In the genomic region with DNA sequence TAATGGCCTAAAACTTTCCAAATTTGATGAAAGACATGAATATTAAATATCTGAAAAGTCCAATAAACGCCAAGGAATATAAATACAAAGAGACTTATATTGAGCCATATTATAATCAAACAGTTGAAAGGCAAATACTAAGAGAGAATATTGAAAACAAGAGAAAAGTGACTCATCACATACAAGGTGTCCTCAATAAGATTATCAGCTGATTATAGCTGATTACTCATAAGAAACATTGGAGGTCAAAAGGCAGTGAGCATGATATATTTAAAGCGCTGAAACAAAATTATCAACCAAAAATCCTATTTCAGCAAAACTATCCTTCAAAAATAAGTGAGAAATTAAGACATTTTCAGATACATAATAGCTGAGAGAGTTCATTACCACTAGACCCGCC, we compare ENCODE assay signal across 22 cellular contexts. TPM values are rescaled to one million over a fixed set of nuclear protein-coding genes. Genes with fewer than 3 reads are reported as not detected.
A peak's percentile ranks its signal among the peaks of the same experiment; 100 is the strongest.
DNase-seq lines count a peak whose midpoint lies in the region; FAIRE-seq and TF ChIP-seq lines count a peak whose summit lies in the region.
"Had no signal": no experiment of that assay in that cellular context is flagged by ENCODE, and none has a peak within 500 bp of the region (broad histone marks: within the 10 kb centered on the region; RNA-seq: fewer than 3 reads in every experiment).

No MANE protein-coding gene starts in this region.

- no peaks in the 10 kb centered on the region for H3K36me3 Mint-ChIP-seq in activated T-cell treated with anti-CD3 and anti-CD28 coated beads, Interleukin-2, amount 50 U/mL, for 24 hours (ENCODE audit: low read depth)

- H4K20me1 ChIP-seq in PC-9 (ENCODE audit: insufficient read depth), result no peaks in the 10 kb centered on the region
- H4K20me1 ChIP-seq in endothelial cell of umbilical vein (replicated peaks; ENCODE audit: control insufficient read depth, extremely low read depth, insufficient read depth, low read length), result no peaks in the 10 kb centered on the region

- H3K4me3 ChIP-seq in PC-9 (no peak overlapping the region), endothelial cell of umbilical vein (replicated peaks in 1 of 3; ENCODE audit: insufficient read depth in 1 of 3, low read depth in 1 of 3, low read length in 3 of 3) (no peak overlapping the region)
- H3K4me3 ChIP-seq in effector memory CD4-positive, alpha-beta T cell (ENCODE audit: insufficient read depth, low read depth, low read length, poor library complexity, severe bottlenecking), result no peak overlapping the region
- H3K4me3 ChIP-seq: GM23338 had no signal

- no peak for TF ChIP-seq POLR2A in endothelial cell of umbilical vein (IDR thresholded peaks at IDR 0.05; ENCODE audit: low read depth, low read length)

- H3K9ac ChIP-seq in endothelial cell of umbilical vein (replicated peaks; ENCODE audit: extremely low read depth, insufficient read depth, low read length), result no peak overlapping the region

- H3K9me3 ChIP-seq in PC-9 (ENCODE audit: insufficient read depth, low read depth), result no peaks in the 10 kb centered on the region
- H3K9me3 ChIP-seq in endothelial cell of umbilical vein (replicated peaks; ENCODE audit: control insufficient read depth, insufficient read depth, low read length), result no peaks in the 10 kb centered on the region
- H3K9me3 ChIP-seq in effector memory CD4-positive, alpha-beta T cell (ENCODE audit: control insufficient read depth, low read length), result no peaks in the 10 kb centered on the region
- H3K9me3 ChIP-seq: Caco-2 had no signal

- 0 out of 2 replicates have a peak overlapping the region, but pooled peaks have one; percentile 2 for H3K27ac ChIP-seq in PC-9
- H3K27ac ChIP-seq in endothelial cell of umbilical vein (ENCODE audit: insufficient read depth, low read depth, low read length), result no peak overlapping the region
- H3K27ac ChIP-seq in effector memory CD4-positive, alpha-beta T cell (ENCODE audit: insufficient read depth, low read length, poor library complexity, severe bottlenecking), result no peak overlapping the region
- H3K27ac ChIP-seq: C4-2B had no signal

- no peaks in the 10 kb centered on the region for H3K9me2 ChIP-seq in PC-9 (ENCODE audit: insufficient read depth)

- no peaks in the 10 kb centered on the region for H3K36me3 ChIP-seq in PC-9 (ENCODE audit: low read depth)
- no peaks in the 10 kb centered on the region for H3K36me3 ChIP-seq in endothelial cell of umbilical vein (ENCODE audit: control insufficient read depth in 2 of 2, extremely low read depth in 1 of 2, insufficient read depth in 2 of 2, low read length in 2 of 2)
- no peaks in the 10 kb centered on the region for H3K36me3 ChIP-seq in effector memory CD4-positive, alpha-beta T cell (ENCODE audit: control insufficient read depth, insufficient read depth, low read length)

- intact Hi-C loops in PC-9 (cut with micrococcal nuclease; ENCODE audit: unreplicated experiment) (no loop called here), endothelial cell of umbilical vein (cut with micrococcal nuclease) (no loop called here)

- POLR2A ChIA-PET in PC-9 (lab: Charles Lee; ENCODE audit: unreplicated experiment) (no interaction called here), endothelial cell of umbilical vein (lab: Charles Lee) (no interaction called here)

- H3K4me1 ChIP-seq in PC-9 (replicated peaks; ENCODE audit: insufficient read depth), result peaks cover 40% of the 10 kb centered on the region
- H3K4me1 ChIP-seq in endothelial cell of umbilical vein (ENCODE audit: control insufficient read depth, extremely low read depth, insufficient read depth, low read length), result peaks cover 2% of the 10 kb centered on the region
- no peaks in the 10 kb centered on the region for H3K4me1 ChIP-seq in effector memory CD4-positive, alpha-beta T cell (ENCODE audit: control insufficient read depth, insufficient read depth, low read length, poor library complexity, severe bottlenecking)

- TF ChIP-seq CTCF in PC-9 (conservative IDR thresholded peaks at IDR 0.05) (no peak), endothelial cell of umbilical vein (IDR thresholded peaks at IDR 0.05; ENCODE audit: extremely low read depth in 1 of 2, insufficient read depth in 1 of 2, low read depth in 1 of 2, low read length in 2 of 2) (no peak)

- dilution Hi-C loops in endothelial cell of umbilical vein (cut with MboI; ENCODE audit: extremely low pct_ligation_motif_present, low sequenced_read_pairs), result no loop called here

- no peaks in the 10 kb centered on the region for H3K27me3 ChIP-seq in PC-9 (ENCODE audit: insufficient read depth, low read depth)
- H3K27me3 ChIP-seq in endothelial cell of umbilical vein (ENCODE audit: control insufficient read depth in 2 of 2, insufficient read depth in 2 of 2, low read length in 2 of 2), result peaks cover 8 to 12% of the 10 kb centered on the region in 2 experiments
- H3K27me3 ChIP-seq in effector memory CD4-positive, alpha-beta T cell (replicated peaks; ENCODE audit: control insufficient read depth, insufficient read depth, low read length, poor library complexity, severe bottlenecking), result no peaks in the 10 kb centered on the region

- H3K79me2 ChIP-seq in PC-9 (ENCODE audit: low read depth) (no peaks in the 10 kb centered on the region), endothelial cell of umbilical vein (ENCODE audit: control insufficient read depth, insufficient read depth, low read length) (no peaks in the 10 kb centered on the region)

- H2AFZ ChIP-seq in PC-9 (no peak overlapping the region), endothelial cell of umbilical vein (ENCODE audit: low read depth, low read length) (no peak overlapping the region)
- H2AFZ ChIP-seq: GM23338 had no signal

- CTCF ChIA-PET in PC-9 (lab: Charles Lee), result interaction anchor here (0.6 kb wide), 1 partner anchor 92 kb away, joined by 7 read pairs; no protein-coding TSS in a partner anchor
- CTCF ChIA-PET in endothelial cell of umbilical vein (lab: Charles Lee), result interaction anchor here (0.5 to 1.8 kb wide), 3 partner anchors 14 to 330 kb away, joined by 3 to 6 read pairs (median 4); no protein-coding TSS in a partner anchor

- no peaks in the 10 kb centered on the region for H3K9me1 ChIP-seq in endothelial cell of umbilical vein (replicated peaks; ENCODE audit: control insufficient read depth, extremely low read depth, insufficient read depth, low read length)

- H3K4me3 Mint-ChIP-seq in activated T-cell treated with anti-CD3 and anti-CD28 coated beads, Interleukin-2, amount 50 U/mL, for 24 hours, result no peak overlapping the region
- H3K4me3 Mint-ChIP-seq: CD4-positive, alpha-beta T cell; GM23338; HFFc6 had no signal

- no peak for FAIRE-seq in endothelial cell of umbilical vein (lab: Jason Lieb, UNC)
- FAIRE-seq: A204.1, D721Med, H54, HTR-8/SVneo had no signal

- no peaks in the 10 kb centered on the region for H3K27me3 Mint-ChIP-seq in activated T-cell treated with anti-CD3 and anti-CD28 coated beads, Interleukin-2, amount 50 U/mL, for 24 hours

- no peaks in the 10 kb centered on the region for H3K9me3 Mint-ChIP-seq in activated T-cell treated with anti-CD3 and anti-CD28 coated beads, Interleukin-2, amount 50 U/mL, for 24 hours
- H3K9me3 Mint-ChIP-seq: CD4-positive, alpha-beta T cell; GM23338; HFFc6 had no signal

- H3K4me1 Mint-ChIP-seq in activated T-cell treated with anti-CD3 and anti-CD28 coated beads, Interleukin-2, amount 50 U/mL, for 24 hours (ENCODE audit: low read depth), result peaks cover 14% of the 10 kb centered on the region

- no TSS peak for BruUV-seq in PC-9 (replicated peaks; lab: Mats Ljungman, UMichigan)
- no TSS peak for BruUV-seq in endothelial cell of umbilical vein (replicated peaks; lab: Mats Ljungman, UMichigan)

- peaks cover 27% of the 10 kb centered on the region for H3F3A ChIP-seq in PC-9 (ENCODE audit: insufficient read depth, low read depth)

- peak; percentile 27 for DNase-seq in ELR (ENCODE audit: low read depth)
- DNase-seq in PC-9, result peak in 1 of 2 experiments; percentile 64
- DNase-seq in endothelial cell of umbilical vein (ENCODE audit: low read depth, low spot score), result no peak
- DNase-seq in activated T-cell treated with anti-CD3 and anti-CD28 coated beads, Interleukin-2, amount 50 U/mL, for 24 hours, result no peak
- DNase-seq in mucosa of gallbladder (ENCODE audit: low spot score), result no peak
- no peak for DNase-seq in effector memory CD4-positive, alpha-beta T cell
- DNase-seq: AML-193; Caco-2; CD4-positive, alpha-beta T cell; DMS79; GF-D8; HCEC 1CT; HFFc6; IMR-90 had no signal

- peak overlapping the region; percentile 2; the same call in 1 of the 2 replicates for H3K4me2 ChIP-seq in PC-9
- no peak overlapping the region for H3K4me2 ChIP-seq in endothelial cell of umbilical vein (ENCODE audit: insufficient read depth, low read length)
- H3K4me2 ChIP-seq: GM23338 had no signal

- H3K27ac Mint-ChIP-seq in activated T-cell treated with anti-CD3 and anti-CD28 coated beads, Interleukin-2, amount 50 U/mL, for 24 hours, result no peak overlapping the region
- H3K27ac Mint-ChIP-seq: CD4-positive, alpha-beta T cell; GM23338; HFFc6 had no signal

RNA-seq across cellular contexts. Expression of a gene that starts 7.8 kb away (rescaled TPM):
- 0.28 and 0.30 TPM in 2 replicates for total RNA-seq in PC-9 (2021)
- not detected in 2 replicates for total RNA-seq in endothelial cell of umbilical vein
- polyA plus RNA-seq in endothelial cell of umbilical vein, result not detected in 2 replicates
- not detected in 2 replicates for polyA plus RNA-seq in endothelial cell of umbilical vein (2011; cell fraction: cytosol; rRNA removed)
- not detected in 2 replicates for polyA plus RNA-seq in endothelial cell of umbilical vein (2011; cell fraction: nucleus; rRNA removed)
- polyA plus RNA-seq in endothelial cell of umbilical vein (2012), result not detected in 2 replicates
- not detected in 2 replicates for polyA minus RNA-seq in endothelial cell of umbilical vein
- polyA minus RNA-seq in endothelial cell of umbilical vein (2011; cell fraction: cytosol; rRNA and poly(A)+ RNA removed), result not detected
- not detected in 2 replicates for polyA minus RNA-seq in endothelial cell of umbilical vein (2011; cell fraction: nucleus; rRNA and poly(A)+ RNA removed)
- total RNA-seq in mucosa of gallbladder, result 61.3 TPM
- total RNA-seq: Daoy, GM23338, HFFc6, IMR-90 had no signal
- polyA plus RNA-seq: BJ had no signal

RNA-seq across cellular contexts. Expression of a gene that starts 24.8 kb away (rescaled TPM):
- total RNA-seq in PC-9 (2021), result 113 and 125 TPM in 2 replicates
- 93.4 and 96.6 TPM in 2 replicates for total RNA-seq in endothelial cell of umbilical vein
- polyA plus RNA-seq in endothelial cell of umbilical vein, result 94.7 and 102 TPM in 2 replicates
- polyA plus RNA-seq in endothelial cell of umbilical vein (2011; cell fraction: cytosol; rRNA removed), result 66.4 and 67.2 TPM in 2 replicates
- 272 and 287 TPM in 2 replicates for polyA plus RNA-seq in endothelial cell of umbilical vein (2011; cell fraction: nucleus; rRNA removed)
- 61.9 and 86.4 TPM in 2 replicates for polyA plus RNA-seq in endothelial cell of umbilical vein (2012)
- 79.2 and 98.5 TPM in 2 replicates for polyA minus RNA-seq in endothelial cell of umbilical vein
- 69.1 TPM for polyA minus RNA-seq in endothelial cell of umbilical vein (2011; cell fraction: cytosol; rRNA and poly(A)+ RNA removed)
- 54.5 and 59.4 TPM in 2 replicates for polyA minus RNA-seq in endothelial cell of umbilical vein (2011; cell fraction: nucleus; rRNA and poly(A)+ RNA removed)
- 53.3 TPM for total RNA-seq in mucosa of gallbladder

RNA-seq across cellular contexts. Expression of a gene that starts 33.1 kb away (rescaled TPM):
- total RNA-seq in PC-9 (2021) (134 and 161 TPM in 2 replicates), endothelial cell of umbilical vein (63.4 and 65.4 TPM in 2 replicates), mucosa of gallbladder (136 TPM)
- 89.7 and 116 TPM in 2 replicates for polyA plus RNA-seq in endothelial cell of umbilical vein
- 48.1 and 59.8 TPM in 2 replicates for polyA plus RNA-seq in endothelial cell of umbilical vein (2011; cell fraction: cytosol; rRNA removed)
- 140 and 162 TPM in 2 replicates for polyA plus RNA-seq in endothelial cell of umbilical vein (2011; cell fraction: nucleus; rRNA removed)
- 44.3 and 46.6 TPM in 2 replicates for polyA plus RNA-seq in endothelial cell of umbilical vein (2012)
- polyA minus RNA-seq in endothelial cell of umbilical vein, result 61.7 and 62.7 TPM in 2 replicates
- polyA minus RNA-seq in endothelial cell of umbilical vein (2011; cell fraction: cytosol; rRNA and poly(A)+ RNA removed), result 102 TPM
- 42.7 and 55.5 TPM in 2 replicates for polyA minus RNA-seq in endothelial cell of umbilical vein (2011; cell fraction: nucleus; rRNA and poly(A)+ RNA removed)

RNA-seq across cellular contexts. Expression of a gene that starts 57.5 kb away (rescaled TPM):
- total RNA-seq in PC-9 (2021) (93.6 and 135 TPM in 2 replicates), endothelial cell of umbilical vein (81.4 and 88.9 TPM in 2 replicates), mucosa of gallbladder (114 TPM)
- 86.2 and 92.9 TPM in 2 replicates for polyA plus RNA-seq in endothelial cell of umbilical vein
- polyA plus RNA-seq in endothelial cell of umbilical vein (2011; cell fraction: cytosol; rRNA removed), result 62.8 and 63.1 TPM in 2 replicates
- 73.0 and 74.0 TPM in 2 replicates for polyA plus RNA-seq in endothelial cell of umbilical vein (2011; cell fraction: nucleus; rRNA removed)
- polyA plus RNA-seq in endothelial cell of umbilical vein (2012), result 71.1 and 71.5 TPM in 2 replicates
- 116 and 124 TPM in 2 replicates for polyA minus RNA-seq in endothelial cell of umbilical vein
- 62.9 TPM for polyA minus RNA-seq in endothelial cell of umbilical vein (2011; cell fraction: cytosol; rRNA and poly(A)+ RNA removed)
- polyA minus RNA-seq in endothelial cell of umbilical vein (2011; cell fraction: nucleus; rRNA and poly(A)+ RNA removed), result 42.9 and 50.1 TPM in 2 replicates

RNA-seq across cellular contexts. Expression of a gene that starts 58.4 kb away (rescaled TPM):
- total RNA-seq in PC-9 (2021) (149 and 158 TPM in 2 replicates), endothelial cell of umbilical vein (117 and 137 TPM in 2 replicates), mucosa of gallbladder (122 TPM)
- polyA plus RNA-seq in endothelial cell of umbilical vein, result 39.4 and 50.6 TPM in 2 replicates
- 48.7 and 53.4 TPM in 2 replicates for polyA plus RNA-seq in endothelial cell of umbilical vein (2011; cell fraction: cytosol; rRNA removed)
- 82.9 and 92.9 TPM in 2 replicates for polyA plus RNA-seq in endothelial cell of umbilical vein (2011; cell fraction: nucleus; rRNA removed)
- polyA plus RNA-seq in endothelial cell of umbilical vein (2012), result 69.6 and 73.3 TPM in 2 replicates
- polyA minus RNA-seq in endothelial cell of umbilical vein, result 120 TPM in 2 replicates
- 13.2 TPM for polyA minus RNA-seq in endothelial cell of umbilical vein (2011; cell fraction: cytosol; rRNA and poly(A)+ RNA removed)
- polyA minus RNA-seq in endothelial cell of umbilical vein (2011; cell fraction: nucleus; rRNA and poly(A)+ RNA removed), result 42.1 and 42.9 TPM in 2 replicates

Comparison
In these comparisons a context has a peak if more than half of its experiments do, and no peak if none do; other contexts are left out.
1. RNA of a gene that starts 7.8 kb away (total RNA-seq): 61.3 TPM in mucosa of gallbladder (single experiment); 0.28 to 0.30 TPM in PC-9 and not detected in endothelial cell of umbilical vein; every median in the first group is over 10 times any median in the second.